15 cellular contexts compared by ENCODE assay signal in genomic region chr6:43806041-43806757, GRCh38. TPM values are rescaled to one million over a fixed set of nuclear protein-coding genes. Genes with fewer than 3 reads are reported as not detected.
A peak's percentile ranks its signal among the peaks of the same experiment; 100 is the strongest.
DNase-seq lines count a peak whose midpoint lies in the region; ATAC-seq, FAIRE-seq and TF ChIP-seq lines count a peak whose summit lies in the region.
"Had no signal": no experiment of that assay in that cellular context is flagged by ENCODE, and none has a peak within 500 bp of the region (broad histone marks: within the 10 kb centered on the region; RNA-seq: fewer than 3 reads in every experiment).

No MANE protein-coding gene starts in this region.

- H3K4me3 ChIP-seq in K562, result no peak overlapping the region
- H3K4me3 ChIP-seq in liver (ENCODE audit: low read depth in 1 of 3, low read length in 3 of 3), result peak overlapping the region; percentile 12 to 65 (median 43)
- H3K4me3 ChIP-seq: gastroesophageal sphincter had no signal

- no peak overlapping the region for H2AFZ ChIP-seq in K562 (ENCODE audit: low read depth, low read length)

- H3K79me2 ChIP-seq in K562 (ENCODE audit: control insufficient read depth, insufficient read depth, low read length), result no peaks in the 10 kb centered on the region

- in situ Hi-C loops in K562 (cut with MboI), result no loop called here

- no TSS peak for BruUV-seq in K562 (replicated peaks; lab: Mats Ljungman, UMichigan)

- peaks cover 2% of the 10 kb centered on the region for H3K9me1 ChIP-seq in K562 (ENCODE audit: control insufficient read depth, insufficient read depth, low read length)

- no peak overlapping the region for H3K4me2 ChIP-seq in K562 (ENCODE audit: insufficient read depth, low read length)

- DNase-seq in NCI-H1417 (lab: John Stamatoyannopoulos, UW), result peak in 2 of 3 experiments; percentile 17 to 37
- no peak for DNase-seq in NCI-H1417 treated with DMSO at 0.1 percent for 48 hours (lab: John Stamatoyannopoulos, UW)
- no peak for DNase-seq in K562 (ENCODE audit: extremely low read depth in 1 of 4, low spot score in 3 of 4)
- no peak for DNase-seq in NCI-H2171 treated with DMSO at 0.1 percent for 48 hours (lab: John Stamatoyannopoulos, UW)
- no peak for DNase-seq in SKM-1 treated with dmso at 0.1 percent for 144 hours (lab: John Stamatoyannopoulos, UW; ENCODE audit: unreplicated experiment)
- DNase-seq in GOT3 (lab: John Stamatoyannopoulos, UW), result no peak
- DNase-seq in stimulated activated CD4-positive, alpha-beta T cell treated with anti-CD3 and anti-CD28 coated beads, Interleukin-12 subunit alpha, Interleukin-12 subunit beta, amount 100 ng/mL, for 4 hours, result no peak
- DNase-seq: 8988T; activated T-cell treated with anti-CD3 and anti-CD28 coated beads, Interleukin-2, amount 50 U/mL, for 1 hour; DMS 273 treated with DMSO at 0.1 percent for 48 hours; H9; NCI-H1105 had no signal

- POLR2A ChIA-PET in K562 (lab: Yijun Ruan, JAX), result interaction anchor here (0.5 to 2.7 kb wide), 10 partner anchors 9 to 273 kb away, joined by 3 to 10 read pairs (median 4); no protein-coding TSS in a partner anchor

- CTCF ChIA-PET in K562 (lab: Yijun Ruan, JAX; ENCODE audit: low intra/inter-chr PET ratio), result no interaction called here

- no peaks in the 10 kb centered on the region for H3K27me3 ChIP-seq in K562 (ENCODE audit: control insufficient read depth in 2 of 2, insufficient read depth in 2 of 2, low read length in 2 of 2)
- no peaks in the 10 kb centered on the region for H3K27me3 ChIP-seq in liver (ENCODE audit: control insufficient read depth in 4 of 4, insufficient read depth in 4 of 4, low read length in 3 of 4)
- H3K27me3 ChIP-seq: gastroesophageal sphincter had no signal

- H3K9ac ChIP-seq in K562 (ENCODE audit: insufficient read depth in 1 of 2, low read depth in 2 of 2, low read length in 2 of 2) (no peak overlapping the region), liver (ENCODE audit: low read depth in 1 of 2, low read length in 2 of 2) (peak overlapping the region; percentile 66 to 78)

- no peak for TF ChIP-seq EP300 in K562 (IDR thresholded peaks at IDR 0.05; ENCODE audit: low read length)

- TF ChIP-seq CTCF in K562 (IDR thresholded peaks at IDR 0.05 in 2 of 3, conservative IDR thresholded peaks at IDR 0.05 in 1 of 3; ENCODE audit: insufficient read depth in 2 of 3, low read depth in 1 of 3, low read length in 3 of 3) (no peak), liver (IDR thresholded peaks at IDR 0.05; ENCODE audit: low read depth, low read length, missing input control) (no peak)

- intact Hi-C loops in K562 (cut with micrococcal nuclease), result loop anchor here (2.0 kb wide), 1 partner anchor 19 kb away; no protein-coding TSS in a partner anchor

- no peaks in the 10 kb centered on the region for H3K36me3 ChIP-seq in K562 (ENCODE audit: control insufficient read depth, insufficient read depth, low read length)
- no peaks in the 10 kb centered on the region for H3K36me3 ChIP-seq in liver (ENCODE audit: control insufficient read depth in 4 of 4, insufficient read depth in 3 of 4, low read depth in 1 of 4, low read length in 3 of 4)
- H3K36me3 ChIP-seq: gastroesophageal sphincter had no signal

- FAIRE-seq in K562 (lab: Jason Lieb, UNC), result no peak
- FAIRE-seq: keratinocyte had no signal

- peaks cover 32 to 40% of the 10 kb centered on the region in 2 experiments for H3K4me1 ChIP-seq in K562 (replicated peaks in 1 of 2; ENCODE audit: control insufficient read depth in 2 of 2, insufficient read depth in 2 of 2, low read length in 2 of 2)
- H3K4me1 ChIP-seq in liver (ENCODE audit: control insufficient read depth in 4 of 4, insufficient read depth in 4 of 4, low read length in 3 of 4), result peaks cover 27 to 72% (median 60%) of the 10 kb centered on the region in 4 donors
- H3K4me1 ChIP-seq: gastroesophageal sphincter had no signal

- TF ChIP-seq POLR2A in K562 (conservative IDR thresholded peaks at IDR 0.05), result no peak

- ATAC-seq in K562, result no peak
- ATAC-seq: gastroesophageal sphincter had no signal

- H3K9me3 ChIP-seq in K562 (replicated peaks; ENCODE audit: control insufficient read depth, insufficient read depth, low read depth, low read length) (no peaks in the 10 kb centered on the region), liver (ENCODE audit: control insufficient read depth in 4 of 4, low read length in 3 of 4) (no peaks in the 10 kb centered on the region)
- H3K9me3 ChIP-seq: gastroesophageal sphincter had no signal

- TF ChIP-seq RAD21 in K562 (CRISPR knock-in tag; conservative IDR thresholded peaks at IDR 0.05 in 1 of 2, IDR thresholded peaks at IDR 0.05 in 1 of 2), result no peak
- TF ChIP-seq RAD21 in liver (IDR thresholded peaks at IDR 0.05), result peak; percentile 32 to 55

- H4K20me1 ChIP-seq in K562 (replicated peaks; ENCODE audit: control insufficient read depth, insufficient read depth, low read length), result peaks cover 9% of the 10 kb centered on the region

- H3K27ac ChIP-seq in K562 (ENCODE audit: extremely low read depth, low read depth, low read length), result no peak overlapping the region
- peak overlapping the region; percentile 90 to 95 for H3K27ac ChIP-seq in liver (ENCODE audit: low read depth in 1 of 2, low read length in 2 of 2)
- H3K27ac ChIP-seq: gastroesophageal sphincter had no signal

- WGBS in K562 (ENCODE audit: insufficient coverage, low coverage, missing lambda C conversion rate), result 44% methylated on average over 9 of the region's 9 CpGs
- 39% methylated on average over 9 of the region's 9 CpGs for WGBS in liver

TF ChIP-seq in K562, 482 proteins besides CTCF, POLR2A, EP300 and RAD21:
- TF ChIP-seq MXD1 (CRISPR knock-in tag; IDR thresholded peaks at IDR 0.05; ENCODE audit: borderline replicate concordance, poor library complexity, severe bottlenecking) (no peak), ZBTB1 (CRISPR knock-in tag; IDR thresholded peaks at IDR 0.05; ENCODE audit: borderline replicate concordance, low read depth) (0 out of 2 replicates have a peak, but pooled peaks have one; percentile 33), ZFP91 (CRISPR knock-in tag; IDR thresholded peaks at IDR 0.05) (peak; percentile 65)

TF ChIP-seq in liver, 16 proteins besides CTCF, POLR2A, EP300 and RAD21 (continues in another document):
- no peak for TF ChIP-seq FOXA1 (IDR thresholded peaks at IDR 0.05)
- no peak for TF ChIP-seq NR2F2 (IDR thresholded peaks at IDR 0.05)
- TF ChIP-seq ZBTB33 (IDR thresholded peaks at IDR 0.05), result peak; percentile 36
- peak; percentile 68 to 88 for TF ChIP-seq RXRA (IDR thresholded peaks at IDR 0.05)
- no peak for TF ChIP-seq TAF1 (conservative IDR thresholded peaks at IDR 0.05)
- peak; percentile 92 for TF ChIP-seq MAX (IDR thresholded peaks at IDR 0.05)
- peak; percentile 54 for TF ChIP-seq YY1 (IDR thresholded peaks at IDR 0.05)
- no peak for TF ChIP-seq EGR1 (IDR thresholded peaks at IDR 0.05; ENCODE audit: low read depth in 2 of 2)
- peak; percentile 16 for TF ChIP-seq FOXA2 (IDR thresholded peaks at IDR 0.05)
- TF ChIP-seq SP1 (IDR thresholded peaks at IDR 0.05), result peak; percentile 93
- peak; percentile 51 to 84 for TF ChIP-seq JUND (IDR thresholded peaks at IDR 0.05)
- peak; percentile 95 to 96 for TF ChIP-seq HNF4A (conservative IDR thresholded peaks at IDR 0.05)
- peak; percentile 95 for TF ChIP-seq HNF4G (IDR thresholded peaks at IDR 0.05)
- no peak for TF ChIP-seq ATF3 (IDR thresholded peaks at IDR 0.05)
- TF ChIP-seq GABPA (IDR thresholded peaks at IDR 0.05 in 1 of 2, conservative IDR thresholded peaks at IDR 0.05 in 1 of 2), result no peak

RNA-seq across cellular contexts. Expression of gene VEGFA, which starts 36.2 kb away (rescaled TPM):
- total RNA-seq in K562 (2011; cell fraction: chromatin; rRNA removed; ENCODE audit: low replicate concordance), result 511 and 945 TPM in 2 replicates
- 536 and 553 TPM in 2 replicates for total RNA-seq in K562 (2011; cell fraction: nucleolus; rRNA removed)
- total RNA-seq in K562 (2011; cell fraction: nucleoplasm; rRNA removed), result 559 and 592 TPM in 2 replicates
- 124 and 144 TPM in 2 replicates for total RNA-seq in K562 (2014; rRNA removed)
- 66.5 and 70.7 TPM in 2 replicates for total RNA-seq in K562 (2014; rRNA removed; fragmentation: Illumina TruSeq; extraction: Trizol)
- 25.8 and 27.0 TPM in 2 replicates for total RNA-seq in K562 (2015; rRNA removed; fragmentation: Illumina TruSeq; extraction: Trizol)
- total RNA-seq in K562 (2021), result 131 and 159 TPM in 2 replicates
- 271 and 467 TPM in 2 replicates for polyA plus RNA-seq in K562 (2011; rRNA removed)
- 222 and 346 TPM in 2 replicates for polyA plus RNA-seq in K562 (2011; cell fraction: cytosol; rRNA removed)
- polyA plus RNA-seq in K562 (2011; cell fraction: nucleus; rRNA removed), result 1,880 and 1,961 TPM in 2 replicates
- 112 and 555 TPM in 2 replicates for polyA plus RNA-seq in K562 (2012)
- polyA plus RNA-seq in K562 (2014; fragmentation: Illumina TruSeq; extraction: Trizol), result 134 and 172 TPM in 2 replicates
- polyA plus RNA-seq in K562 (2014; fragmentation: Nextera tagmentation; extraction: Ambion mirVana), result 10 to 100 TPM; 14.0 to 16.0 TPM
- 179 and 182 TPM in 2 replicates for polyA plus RNA-seq in K562 (2014; rRNA removed)
- 359 and 374 TPM in 2 replicates for polyA minus RNA-seq in K562 (2011; rRNA and poly(A)+ RNA removed)
- polyA minus RNA-seq in K562 (2011; cell fraction: cytosol; rRNA and poly(A)+ RNA removed), result 79.8 and 123 TPM in 2 replicates
- 310 and 397 TPM in 2 replicates for polyA minus RNA-seq in K562 (2011; cell fraction: nucleus; rRNA and poly(A)+ RNA removed)
- 100 to 1,000 TPM in 1 of 2 donors, 10 to 100 TPM in 1; 35.5 to 160 TPM for total RNA-seq in liver
- polyA plus RNA-seq in liver, result 10 to 100 TPM; 14.7 to 94.8 TPM

Comparison
In these comparisons a context has a peak if more than half of its experiments do, and no peak if none do; other contexts are left out.
1. DNase-seq: peak in NCI-H1417 (2 of 3); none in NCI-H1417 treated with DMSO at 0.1 percent for 48 hours (single experiment), K562 (0 of 4), NCI-H2171 treated with DMSO at 0.1 percent for 48 hours (single experiment), SKM-1 treated with dmso at 0.1 percent for 144 hours (single experiment), GOT3 (single experiment) and stimulated activated CD4-positive, alpha-beta T cell treated with anti-CD3 and anti-CD28 coated beads, Interleukin-12 subunit alpha, Interleukin-12 subunit beta, amount 100 ng/mL, for 4 hours (single experiment).
2. H3K9ac ChIP-seq: peak in liver (2 of 2); none in K562 (0 of 2).